In the genomic region with DNA sequence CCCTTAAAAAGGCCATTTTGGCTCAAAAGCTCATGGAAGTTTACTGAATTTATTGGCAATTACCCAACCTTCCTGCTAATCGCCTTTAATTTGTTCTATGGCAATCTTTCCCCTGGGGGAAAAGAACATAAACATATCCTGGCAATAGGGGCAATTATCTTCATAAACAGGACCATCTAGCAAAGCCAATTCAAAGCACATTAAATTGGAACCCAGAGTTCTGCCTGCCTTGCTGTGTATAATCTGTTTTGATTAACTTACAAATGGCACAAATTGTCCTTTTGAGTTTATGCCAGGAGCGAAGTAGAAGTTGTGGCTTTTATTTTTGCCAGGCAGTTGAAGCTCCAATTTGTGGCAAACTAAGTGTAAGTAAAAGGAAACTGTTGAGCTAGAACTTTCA, we compare ENCODE assay signal across 14 cellular contexts.
"Had no signal": no experiment of that assay in that cellular context is flagged by ENCODE, and none has a peak within 500 bp of the region (broad histone marks: within the 10 kb centered on the region; RNA-seq: fewer than 3 reads in every experiment).

No MANE protein-coding gene starts in this region.

- H3K9ac ChIP-seq: parathyroid adenoma had no signal

- H3K79me2 ChIP-seq: parathyroid adenoma had no signal

- DNase-seq: activated CD4-positive, alpha-beta T cell treated with anti-CD3 and anti-CD28 coated beads, Interleukin-2, amount 10 ng/mL, durations not matched to agents 7 days and 5 days; activated CD8-positive, alpha-beta memory T cell treated with anti-CD3 and anti-CD28 coated beads for 24 hours; activated naive CD4-positive, alpha-beta T cell; activated naive CD8-positive, alpha-beta T cell treated with anti-CD3 and anti-CD28 coated beads, Interleukin-2, amount 10 ng/mL, durations not matched to agents 7 days and 5 days; cortex of kidney; effector CD4-positive, alpha-beta T cell; foreskin fibroblast; left ventricle myocardium inferior; naive B cell; upper lobe of right lung had no signal

- H3K27ac ChIP-seq: left ventricle myocardium inferior, neutrophil, parathyroid adenoma, thoracic aorta, upper lobe of right lung had no signal

- ATAC-seq: stimulated activated effector memory CD8-positive, alpha-beta T cell treated with anti-CD3 and anti-CD28 coated beads, Interleukin-12 subunit alpha, Interleukin-12 subunit beta, amount 100 ng/mL, for 72 hours; upper lobe of right lung had no signal

- H3K4me3 ChIP-seq: left ventricle myocardium inferior, thoracic aorta, upper lobe of right lung had no signal

- H3K27me3 ChIP-seq: neutrophil, upper lobe of right lung had no signal

- H2AFZ ChIP-seq: parathyroid adenoma had no signal

- H3K4me1 ChIP-seq: left ventricle myocardium inferior, parathyroid adenoma, upper lobe of right lung had no signal

- H3K9me3 ChIP-seq: neutrophil, thoracic aorta, upper lobe of right lung had no signal

- H3K36me3 ChIP-seq: left ventricle myocardium inferior, neutrophil, thoracic aorta, upper lobe of right lung had no signal
